1 cellular context compared by ENCODE assay signal in genomic region chr14:45083622-45083978, GRCh38.
TF ChIP-seq lines count a peak whose summit lies in the region.

No MANE protein-coding gene starts in this region.

TF ChIP-seq in IMR-90, 13 proteins besides CTCF, POLR2A, EP300 and RAD21:
- no peak for TF ChIP-seq CEBPB (IDR thresholded peaks at IDR 0.05; ENCODE audit: low read depth, low read length)
- no peak for TF ChIP-seq SMC3 (IDR thresholded peaks at IDR 0.05; ENCODE audit: low read depth, low read length)
- TF ChIP-seq USF2 (IDR thresholded peaks at IDR 0.05; ENCODE audit: low read depth, low read length): no peak
- no peak for TF ChIP-seq MAZ (IDR thresholded peaks at IDR 0.05; ENCODE audit: borderline replicate concordance, low read depth, low read length)
- no peak for TF ChIP-seq NFE2L2 (IDR thresholded peaks at IDR 0.05; ENCODE audit: low read depth, low read length)
- no peak for TF ChIP-seq RCOR1 (IDR thresholded peaks at IDR 0.05; ENCODE audit: insufficient replicate concordance, low read length)
- TF ChIP-seq ELK1 (IDR thresholded peaks at IDR 0.05; ENCODE audit: borderline replicate concordance, low read depth, low read length): no peak
- no peak for TF ChIP-seq FOS (IDR thresholded peaks at IDR 0.05; ENCODE audit: low read depth, low read length)
- no peak for TF ChIP-seq BHLHE40 (IDR thresholded peaks at IDR 0.05; ENCODE audit: low read depth, low read length)
- no peak for TF ChIP-seq RFX5 (IDR thresholded peaks at IDR 0.05; ENCODE audit: low read depth, low read length)
- TF ChIP-seq CHD1 (IDR thresholded peaks at IDR 0.05; ENCODE audit: low read depth, low read length): no peak
- no peak for TF ChIP-seq MXI1 (IDR thresholded peaks at IDR 0.05; ENCODE audit: borderline replicate concordance, low read depth, low read length)
